In genomic region chr2:195056001-195056400, GRCh38 we compare ENCODE assay signal across 24 cellular contexts.
"Had no signal": no experiment of that assay in that cellular context is flagged by ENCODE, and none has a peak within 500 bp of the region (broad histone marks: within the 10 kb centered on the region; RNA-seq: fewer than 3 reads in every experiment).

No MANE protein-coding gene starts in this region.

- H3K27ac Mint-ChIP-seq: activated CD4-positive, alpha-beta memory T cell treated with anti-CD3 and anti-CD28 coated beads for 36 hours; activated CD4-positive, alpha-beta T cell treated with anti-CD3 and anti-CD28 coated beads, Interleukin-2, amount 10 ng/mL, durations not matched to agents 7 days and 5 days; activated naive CD4-positive, alpha-beta T cell treated with anti-CD3 and anti-CD28 coated beads for 36 hours; activated naive CD8-positive, alpha-beta T cell; activated T-helper 17 cell treated with anti-CD3 and anti-CD28 coated beads, Interleukin-2, amount 50 U/mL, for 72 hours; brain; T-cell had no signal

- ATAC-seq: activated T-helper 17 cell treated with anti-CD3 and anti-CD28 coated beads, Interleukin-2, amount 50 U/mL, for 72 hours; K562; T-cell had no signal

- H3K9me3 Mint-ChIP-seq: activated CD4-positive, alpha-beta memory T cell treated with anti-CD3 and anti-CD28 coated beads for 36 hours; activated CD4-positive, alpha-beta T cell treated with anti-CD3 and anti-CD28 coated beads, Interleukin-2, amount 10 ng/mL, durations not matched to agents 7 days and 5 days; activated naive CD4-positive, alpha-beta T cell treated with anti-CD3 and anti-CD28 coated beads for 36 hours; activated T-helper 17 cell treated with anti-CD3 and anti-CD28 coated beads, Interleukin-2, amount 50 U/mL, for 72 hours; brain; central memory CD8-positive, alpha-beta T cell; T-cell had no signal

- H3K27me3 ChIP-seq: Peyer's patch had no signal

- H3K4me1 Mint-ChIP-seq: activated CD4-positive, alpha-beta T cell treated with anti-CD3 and anti-CD28 coated beads, Interleukin-2, amount 10 ng/mL, durations not matched to agents 7 days and 5 days; activated T-helper 17 cell treated with anti-CD3 and anti-CD28 coated beads, Interleukin-2, amount 50 U/mL, for 72 hours; central memory CD8-positive, alpha-beta T cell; T-cell had no signal

- H3K27me3 Mint-ChIP-seq: activated CD4-positive, alpha-beta memory T cell treated with anti-CD3 and anti-CD28 coated beads for 36 hours; activated CD4-positive, alpha-beta T cell treated with anti-CD3 and anti-CD28 coated beads, Interleukin-2, amount 10 ng/mL, durations not matched to agents 7 days and 5 days; activated naive CD8-positive, alpha-beta T cell; activated T-helper 17 cell treated with anti-CD3 and anti-CD28 coated beads, Interleukin-2, amount 50 U/mL, for 72 hours; brain; central memory CD8-positive, alpha-beta T cell; T-cell had no signal

- H3K36me3 Mint-ChIP-seq: activated CD4-positive, alpha-beta memory T cell treated with anti-CD3 and anti-CD28 coated beads for 36 hours; activated naive CD8-positive, alpha-beta T cell; brain; T-cell had no signal

- H3K36me3 ChIP-seq: Peyer's patch had no signal

- H3K4me3 Mint-ChIP-seq: activated CD4-positive, alpha-beta memory T cell treated with anti-CD3 and anti-CD28 coated beads for 36 hours; activated CD4-positive, alpha-beta T cell treated with anti-CD3 and anti-CD28 coated beads, Interleukin-2, amount 10 ng/mL, durations not matched to agents 7 days and 5 days; activated naive CD4-positive, alpha-beta T cell treated with anti-CD3 and anti-CD28 coated beads for 36 hours; activated naive CD8-positive, alpha-beta T cell; activated T-helper 17 cell treated with anti-CD3 and anti-CD28 coated beads, Interleukin-2, amount 50 U/mL, for 72 hours; brain; central memory CD8-positive, alpha-beta T cell; T-cell had no signal

- H3K4me1 ChIP-seq: Peyer's patch had no signal

- H3K9me3 ChIP-seq: Peyer's patch had no signal

- DNase-seq: activated CD4-positive, alpha-beta memory T cell treated with anti-CD3 and anti-CD28 coated beads for 36 hours; activated CD4-positive, alpha-beta T cell treated with anti-CD3 and anti-CD28 coated beads, Interleukin-2, amount 10 ng/mL, durations not matched to agents 7 days and 5 days; activated CD4-positive, CD25-positive, alpha-beta regulatory T cell; activated CD8-positive, alpha-beta memory T cell treated with anti-CD3 and anti-CD28 coated beads for 24 hours; activated gamma-delta T cell; activated naive CD4-positive, alpha-beta T cell treated with anti-CD3 and anti-CD28 coated beads for 36 hours; activated T-cell treated with anti-CD3 and anti-CD28 coated beads, Interleukin-2, amount 50 U/mL, for 48 hours; amygdala; cortex of kidney; Kasumi-1; NCI-H1048; NCI-H1436 treated with DMSO at 0.1 percent for 48 hours; NCI-H2107; NCI-H446; NCI-H82; Peyer's patch; T-cell; T-helper 2 cell; T1000 had no signal

- H3K27ac ChIP-seq: Peyer's patch had no signal

- H3K4me3 ChIP-seq: K562, Peyer's patch had no signal
